Comparison of ENCODE assay signal across 1 cellular context in genomic region chr2:95402370-95403203, GRCh38.
TF ChIP-seq lines count a peak whose summit lies in the region.

FAHD2A (plus strand) TSS chr2:95402708; CDS start chr2:95405559, 2,851 bp downstream.

TF ChIP-seq in K562, 482 proteins besides CTCF, POLR2A, EP300 and RAD21 (continued from another document and continues in another):
- TF ChIP-seq TCFL5 (CRISPR knock-in tag; conservative IDR thresholded peaks at IDR 0.05), result no peak
- TF ChIP-seq HOMEZ (CRISPR knock-in tag; IDR thresholded peaks at IDR 0.05), result no peak
- no peak for TF ChIP-seq ZNF174 (CRISPR knock-in tag; IDR thresholded peaks at IDR 0.05)
- TF ChIP-seq ZKSCAN3 (CRISPR knock-in tag; IDR thresholded peaks at IDR 0.05), result no peak
- TF ChIP-seq ZNF282 (CRISPR knock-in tag; IDR thresholded peaks at IDR 0.05), result no peak
- TF ChIP-seq KDM4B (IDR thresholded peaks at IDR 0.05; ENCODE audit: borderline replicate concordance in 2 of 2, low read depth in 1 of 2), result no peak
- TF ChIP-seq THAP12 (CRISPR knock-in tag; IDR thresholded peaks at IDR 0.05), result no peak
- no peak for TF ChIP-seq ZNF655 (CRISPR knock-in tag; IDR thresholded peaks at IDR 0.05)
- no peak for TF ChIP-seq RBM25 (IDR thresholded peaks at IDR 0.05; ENCODE audit: low read depth, low read length, severe bottlenecking)
- TF ChIP-seq TARDBP (IDR thresholded peaks at IDR 0.05), result no peak
- TF ChIP-seq DPF2 (IDR thresholded peaks at IDR 0.05), result no peak
- TF ChIP-seq BRD4 (IDR thresholded peaks at IDR 0.05), result no peak
- no peak for TF ChIP-seq ZNF311 (CRISPR knock-in tag; IDR thresholded peaks at IDR 0.05)
- peak; percentile 92 for TF ChIP-seq C11orf30 (IDR thresholded peaks at IDR 0.05; ENCODE audit: low read depth)
- TF ChIP-seq CREB1 (IDR thresholded peaks at IDR 0.05), result peak; percentile 93
- peak; percentile 97 for TF ChIP-seq CREB1 (CRISPR knock-in tag; IDR thresholded peaks at IDR 0.05)
- peak; percentile 72; the same call in 1 of the 2 replicates for TF ChIP-seq MBD2 (IDR thresholded peaks at IDR 0.05; ENCODE audit: borderline replicate concordance, low read depth)
- TF ChIP-seq ZNF644 (tag; IDR thresholded peaks at IDR 0.05; ENCODE audit: low read depth), result no peak
- TF ChIP-seq ZNF551 (CRISPR knock-in tag; IDR thresholded peaks at IDR 0.05), result no peak
- no peak for TF ChIP-seq THRA (IDR thresholded peaks at IDR 0.05)
- no peak for TF ChIP-seq ZFP91 (CRISPR knock-in tag; IDR thresholded peaks at IDR 0.05)
- TF ChIP-seq MTA1 (IDR thresholded peaks at IDR 0.05; ENCODE audit: borderline replicate concordance), result peak; percentile 97
- TF ChIP-seq MITF (IDR thresholded peaks at IDR 0.05), result no peak
- peak; percentile 92 for TF ChIP-seq ATF1 (CRISPR knock-in tag; IDR thresholded peaks at IDR 0.05)
- TF ChIP-seq ATF1 (tag; IDR thresholded peaks at IDR 0.05), result peak; percentile 99
- no peak for TF ChIP-seq GTF2E2 (tag; IDR thresholded peaks at IDR 0.05)
- no peak for TF ChIP-seq ZNF436 (CRISPR knock-in tag; IDR thresholded peaks at IDR 0.05)
- no peak for TF ChIP-seq NCOA1 (IDR thresholded peaks at IDR 0.05; ENCODE audit: low read depth)
- TF ChIP-seq TCF15 (CRISPR knock-in tag; IDR thresholded peaks at IDR 0.05), result no peak
- no peak; a peak in 1 of 4 replicates for TF ChIP-seq MLLT1 (IDR thresholded peaks at IDR 0.05)
- TF ChIP-seq PATZ1 (CRISPR knock-in tag; IDR thresholded peaks at IDR 0.05; ENCODE audit: borderline replicate concordance), result no peak
- TF ChIP-seq TRIM25 (IDR thresholded peaks at IDR 0.05; ENCODE audit: borderline replicate concordance), result no peak
- TF ChIP-seq ZBED1 (IDR thresholded peaks at IDR 0.05), result no peak
- no peak for TF ChIP-seq PHTF2 (CRISPR knock-in tag; IDR thresholded peaks at IDR 0.05)
- no peak for TF ChIP-seq RUNX1 (IDR thresholded peaks at IDR 0.05; ENCODE audit: low read depth)
- TF ChIP-seq DNMT1 (IDR thresholded peaks at IDR 0.05), result no peak
- no peak for TF ChIP-seq FOSL1 (tag; conservative IDR thresholded peaks at IDR 0.05)
- TF ChIP-seq ATF6 (CRISPR knock-in tag; IDR thresholded peaks at IDR 0.05), result no peak
- no peak for TF ChIP-seq ZNF639 (CRISPR knock-in tag; conservative IDR thresholded peaks at IDR 0.05 in 1 of 2, IDR thresholded peaks at IDR 0.05 in 1 of 2)
- TF ChIP-seq CBX5 (IDR thresholded peaks at IDR 0.05; ENCODE audit: borderline replicate concordance, low read depth), result no peak
- no peak for TF ChIP-seq CBX2 (IDR thresholded peaks at IDR 0.05; ENCODE audit: insufficient read depth, low read length, poor library complexity, severe bottlenecking)
- no peak for TF ChIP-seq TRIM28 (IDR thresholded peaks at IDR 0.05)
- no peak for TF ChIP-seq ZBTB34 (CRISPR knock-in tag; IDR thresholded peaks at IDR 0.05)
